In genomic region chr4:99723555-99724450, GRCh38 we compare ENCODE assay signal across 8 cellular contexts.
A peak's percentile ranks its signal among the peaks of the same experiment; 100 is the strongest.
DNase-seq lines count a peak whose midpoint lies in the region; ATAC-seq and TF ChIP-seq lines count a peak whose summit lies in the region.

No MANE protein-coding gene starts in this region.

- H3K79me2 ChIP-seq in HCT116 (ENCODE audit: insufficient read depth, low read length): no peaks in the 10 kb centered on the region

- POLR2A ChIA-PET in HCT116 (lab: Charles Lee): interaction anchor here (0.8 to 1.1 kb wide), 2 partner anchors 12 to 223 kb away, joined by 3 read pairs; partner anchors contain the start of gene DNAJB14

- H3K36me3 ChIP-seq in HCT116 (ENCODE audit: control insufficient read depth in 1 of 2, insufficient read depth in 2 of 2, low read length in 2 of 2): no peaks in the 10 kb centered on the region
- no peaks in the 10 kb centered on the region for H3K36me3 ChIP-seq in ovary

- H3K9ac ChIP-seq in HCT116 (ENCODE audit: low read length): no peak overlapping the region

- CTCF ChIA-PET in HCT116 (lab: Charles Lee): interaction anchor here (0.9 to 2.0 kb wide), 7 partner anchors 12 to 161 kb away, joined by 3 to 18 read pairs (median 6); no protein-coding TSS in a partner anchor

- H4K20me1 ChIP-seq in HCT116 (ENCODE audit: insufficient read depth): no peaks in the 10 kb centered on the region

- intact Hi-C loops in HCT116 (cut with micrococcal nuclease): loop anchor here (5.0 to 10.0 kb wide), 2 partner anchors 83 to 161 kb away; no protein-coding TSS in a partner anchor
- intact Hi-C loops in ovary (cut with DNase I): loop anchor here in 2 of 4 donors (10.0 kb wide), 2 partner anchors 161 to 221 kb away; partner anchors contain the start of gene DNAJB14 (in 2 of the 2)

- no TSS peak for BruUV-seq in HCT116 (replicated peaks; lab: Mats Ljungman, UMichigan)

- ATAC-seq in HCT116 (peak; percentile 89), HG02678 (IDR thresholded peaks at IDR 0.05; ENCODE audit: unreplicated experiment) (no peak), HG02610 (IDR thresholded peaks at IDR 0.05; ENCODE audit: unreplicated experiment) (no peak), HG02840 (IDR thresholded peaks at IDR 0.05; ENCODE audit: low FRiP score, unreplicated experiment) (no peak), GM18873 (IDR thresholded peaks at IDR 0.05; ENCODE audit: low FRiP score, unreplicated experiment) (no peak)

- H3K27ac ChIP-seq in HCT116 (ENCODE audit: low read depth, low read length) (no peak overlapping the region), ovary (peak overlapping the region in 1 of 2 donors; percentile 57)

- no peak for TF ChIP-seq POLR2A in HCT116 (IDR thresholded peaks at IDR 0.05; ENCODE audit: borderline replicate concordance, extremely low read depth, insufficient read depth, insufficient read length)
- TF ChIP-seq POLR2A in ovary (IDR thresholded peaks at IDR 0.05): no peak

- no peak overlapping the region for H3K4me3 ChIP-seq in HCT116 (replicated peaks in 1 of 2; ENCODE audit: low read depth in 1 of 2, low read length in 2 of 2)
- H3K4me3 ChIP-seq in fibroblast of villous mesenchyme (ENCODE audit: low read depth, low read length): no peak overlapping the region
- H3K4me3 ChIP-seq in ovary: no peak overlapping the region

- peak overlapping the region; percentile 75 for H2AFZ ChIP-seq in HCT116 (ENCODE audit: low read depth, low read length, poor library complexity, severe bottlenecking)

- H3K4me1 ChIP-seq in HCT116 (ENCODE audit: control insufficient read depth in 1 of 2, insufficient read depth in 2 of 2, low read length in 2 of 2): peaks cover 0 to 16% of the 10 kb centered on the region in 2 experiments; a peak in 2 of 4 replicates
- H3K4me1 ChIP-seq in ovary (ENCODE audit: insufficient read depth): peaks cover 9% of the 10 kb centered on the region

- H3K27me3 ChIP-seq in HCT116 (ENCODE audit: insufficient read depth, low read length) (no peaks in the 10 kb centered on the region), ovary (no peaks in the 10 kb centered on the region)

- peak; percentile 10 for DNase-seq in HCT116 (ENCODE audit: low read depth, low spot score)
- DNase-seq in RKO (ENCODE audit: low spot score): peak; percentile 40
- peak; percentile 53 for DNase-seq in fibroblast of villous mesenchyme (ENCODE audit: low read depth)
- DNase-seq in ovary: peak; percentile 42 to 66 (median 46)

- peak overlapping the region; percentile 33; the same call in 1 of the 2 replicates for H3K4me2 ChIP-seq in HCT116 (ENCODE audit: low read length)

- 2 to 5% (median 3%) methylated on average over 4 of the region's 4 CpGs for WGBS in ovary, 3 donors

- TF ChIP-seq RAD21 in HCT116 (IDR thresholded peaks at IDR 0.05; ENCODE audit: low read depth): peak; percentile 42; the same call in 1 of the 2 replicates

- no peak for TF ChIP-seq CTCF in HCT116 (IDR thresholded peaks at IDR 0.05 in 2 of 3, conservative IDR thresholded peaks at IDR 0.05 in 1 of 3; ENCODE audit: borderline replicate concordance in 1 of 3, insufficient read depth in 1 of 3, low read depth in 2 of 3, low read length in 2 of 3)
- TF ChIP-seq CTCF in fibroblast of villous mesenchyme (IDR thresholded peaks at IDR 0.05; ENCODE audit: insufficient read depth, low read depth, low read length): no peak
- peak in 1 of 3 donors; percentile 3 for TF ChIP-seq CTCF in ovary (IDR thresholded peaks at IDR 0.05)

- no peaks in the 10 kb centered on the region for H3K9me3 ChIP-seq in HCT116 (ENCODE audit: control insufficient read depth in 1 of 2, insufficient read depth in 1 of 2, low read depth in 1 of 2, low read length in 2 of 2)
- no peaks in the 10 kb centered on the region for H3K9me3 ChIP-seq in ovary

- RAD21 ChIA-PET in HCT116 (lab: Charles Lee; ENCODE audit: low non-redundant PET in 1 of 2, low total read pairs in 2 of 2, uncharacterized antibody in 2 of 2, unreplicated experiment in 2 of 2): interaction anchor here in 1 of 2 experiments (1.0 kb wide), 1 partner anchor 84 kb away, joined by 4 read pairs; no protein-coding TSS in a partner anchor

- H3K9me2 ChIP-seq in HCT116 (ENCODE audit: insufficient read depth): no peaks in the 10 kb centered on the region

- no peak for TF ChIP-seq EP300 in ovary (IDR thresholded peaks at IDR 0.05)

TF ChIP-seq in HCT116, 20 proteins besides CTCF, POLR2A, EP300 and RAD21:
- TF ChIP-seq ZFX (IDR thresholded peaks at IDR 0.05) (no peak), MAX (IDR thresholded peaks at IDR 0.05) (peak; percentile 52), SP1 (IDR thresholded peaks at IDR 0.05; ENCODE audit: low read depth) (no peak), TCF7L2 (IDR thresholded peaks at IDR 0.05; ENCODE audit: borderline replicate concordance, extremely low read depth, insufficient read depth, insufficient read length) (no peak), EZH2 (IDR thresholded peaks at IDR 0.05) (no peak), ATF3 (IDR thresholded peaks at IDR 0.05) (no peak), CBX3 (IDR thresholded peaks at IDR 0.05; ENCODE audit: low read depth) (0 out of 2 replicates have a peak, but pooled peaks have one; percentile 35), YY1 (IDR thresholded peaks at IDR 0.05; ENCODE audit: extremely low read depth, insufficient replicate concordance, low read depth, low read length) (no peak), FOSL1 (IDR thresholded peaks at IDR 0.05; ENCODE audit: low read depth) (peak; percentile 44), JUND (IDR thresholded peaks at IDR 0.05) (peak; percentile 52; the same call in 1 of the 2 replicates)
